Comparison of ENCODE assay signal across 17 cellular contexts in the genomic region with DNA sequence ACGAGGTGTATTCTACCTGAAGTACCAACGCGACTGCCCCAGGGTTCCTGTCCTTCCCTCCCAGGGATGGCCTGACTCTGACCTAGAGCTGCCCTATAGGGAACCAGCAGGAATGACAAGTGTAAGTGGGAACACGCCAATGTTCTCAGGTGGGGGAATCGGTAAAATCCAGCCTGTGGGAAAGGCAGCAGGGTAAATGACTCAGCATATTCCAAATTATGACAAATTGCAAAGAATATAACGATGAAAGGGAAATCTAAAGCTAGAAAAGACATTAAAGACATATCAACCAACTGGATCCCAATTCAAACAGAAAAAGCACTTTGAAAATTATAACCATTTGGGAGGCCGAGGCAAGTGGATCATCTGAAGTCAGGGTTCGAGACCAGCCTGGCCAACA. TPM values are rescaled to one million over a fixed set of nuclear protein-coding genes. Genes with fewer than 3 reads are reported as not detected.
DNase-seq lines count a peak whose midpoint lies in the region; ATAC-seq, FAIRE-seq and TF ChIP-seq lines count a peak whose summit lies in the region.
"Had no signal": no experiment of that assay in that cellular context is flagged by ENCODE, and none has a peak within 500 bp of the region (broad histone marks: within the 10 kb centered on the region; RNA-seq: fewer than 3 reads in every experiment).

No MANE protein-coding gene starts in this region.

- no peaks in the 10 kb centered on the region for H3K36me3 ChIP-seq in GM23338 (ENCODE audit: insufficient read depth)
- no peaks in the 10 kb centered on the region for H3K36me3 ChIP-seq in HUES48 (ENCODE audit: control insufficient read depth, insufficient read depth, low read length)
- H3K36me3 ChIP-seq in K562 (ENCODE audit: control insufficient read depth, insufficient read depth, low read length) = no peaks in the 10 kb centered on the region
- no peaks in the 10 kb centered on the region for H3K36me3 ChIP-seq in osteoblast (ENCODE audit: insufficient read depth, low read length)

- WGBS in K562 (ENCODE audit: insufficient coverage, low coverage, missing lambda C conversion rate) = 70% methylated on average over 7 of the region's 8 CpGs

- no peak for DNase-seq in GM23338 (ENCODE audit: low spot score)
- peak in 1 of 4 experiments; percentile 11 for DNase-seq in K562 (ENCODE audit: extremely low read depth in 1 of 4, low spot score in 3 of 4)
- DNase-seq in osteoblast (ENCODE audit: insufficient read length, low spot score, missing footprints) = peak; percentile 55
- DNase-seq in NCI-H82 treated with DMSO at 0.1 percent for 48 hours (lab: John Stamatoyannopoulos, UW; ENCODE audit: unreplicated experiment) = no peak
- DNase-seq: AML-193; Caco-2; CD8-positive, alpha-beta memory T cell; DND-41; GDM1; GOT3; HCEC 1CT; KG1 had no signal

- H3K4me3 ChIP-seq in GM23338 (no peak overlapping the region), HUES48 (ENCODE audit: low read depth, low read length) (no peak overlapping the region), K562 (no peak overlapping the region), osteoblast (ENCODE audit: insufficient read depth, low read length) (no peak overlapping the region)
- H3K4me3 ChIP-seq: BLaER1 had no signal

- H3K4me2 ChIP-seq in GM23338 (no peak overlapping the region), K562 (ENCODE audit: insufficient read depth, low read length) (no peak overlapping the region), osteoblast (ENCODE audit: insufficient read depth, low read length) (no peak overlapping the region)

- ATAC-seq in GM23338 = 0 out of 3 replicates have a peak, but pooled peaks have one; percentile 39
- no peak for ATAC-seq in K562
- ATAC-seq in GM21381 (IDR thresholded peaks at IDR 0.05; ENCODE audit: unreplicated experiment) = no peak
- no peak for ATAC-seq in GM19324 (IDR thresholded peaks at IDR 0.05; ENCODE audit: low FRiP score, unreplicated experiment)

- no peak for TF ChIP-seq RAD21 in K562 (CRISPR knock-in tag; conservative IDR thresholded peaks at IDR 0.05 in 1 of 2, IDR thresholded peaks at IDR 0.05 in 1 of 2)

- BruUV-seq in K562 (replicated peaks; lab: Mats Ljungman, UMichigan) = no TSS peak

- H3K9ac ChIP-seq in HUES48 (ENCODE audit: low read depth, low read length) (0 out of 2 replicates have a peak overlapping the region, but pooled peaks have one; percentile 8), K562 (ENCODE audit: insufficient read depth in 1 of 2, low read depth in 2 of 2, low read length in 2 of 2) (no peak overlapping the region)
- H3K9ac ChIP-seq: BLaER1 had no signal

- POLR2A ChIA-PET in K562 (lab: Yijun Ruan, JAX) = no interaction called here

- CTCF ChIA-PET in K562 (lab: Yijun Ruan, JAX; ENCODE audit: low intra/inter-chr PET ratio) = no interaction called here

- peaks cover 9% of the 10 kb centered on the region; the same call in 1 of the 3 replicates for H3K36me3 Mint-ChIP-seq in GM23338 (ENCODE audit: low read depth)

- intact Hi-C loops in K562 (cut with micrococcal nuclease) = no loop called here

- no peak overlapping the region for H3K4me3 Mint-ChIP-seq in GM23338
- H3K4me3 Mint-ChIP-seq: CD8-positive, alpha-beta memory T cell had no signal

- H3K9me3 Mint-ChIP-seq in GM23338 = no peaks in the 10 kb centered on the region

- H3K4me1 ChIP-seq in GM23338 (ENCODE audit: insufficient read depth) (peaks cover 17% of the 10 kb centered on the region), HUES48 (ENCODE audit: control insufficient read depth, insufficient read depth, low read length) (peaks cover 21% of the 10 kb centered on the region), K562 (replicated peaks in 1 of 2; ENCODE audit: control insufficient read depth in 2 of 2, insufficient read depth in 2 of 2, low read length in 2 of 2) (no peaks in the 10 kb centered on the region), osteoblast (ENCODE audit: insufficient read depth, low read length) (peaks cover 28% of the 10 kb centered on the region)

- no peaks in the 10 kb centered on the region for H3K9me2 ChIP-seq in GM23338 (ENCODE audit: insufficient read depth)

- in situ Hi-C loops in K562 (cut with MboI) = no loop called here

- no peaks in the 10 kb centered on the region for H3K9me3 ChIP-seq in HUES48 (ENCODE audit: control insufficient read depth, insufficient read depth, low read length)
- H3K9me3 ChIP-seq in K562 (replicated peaks; ENCODE audit: control insufficient read depth, insufficient read depth, low read depth, low read length) = no peaks in the 10 kb centered on the region
- no peaks in the 10 kb centered on the region for H3K9me3 ChIP-seq in osteoblast (ENCODE audit: low read depth, low read length)
- H3K9me3 ChIP-seq: Caco-2 had no signal

- TF ChIP-seq CTCF in GM23338 (conservative IDR thresholded peaks at IDR 0.05; ENCODE audit: low read depth in 2 of 2) (no peak), K562 (IDR thresholded peaks at IDR 0.05 in 2 of 3, conservative IDR thresholded peaks at IDR 0.05 in 1 of 3; ENCODE audit: insufficient read depth in 2 of 3, low read depth in 1 of 3, low read length in 3 of 3) (no peak), osteoblast (IDR thresholded peaks at IDR 0.05; ENCODE audit: extremely low read depth, low read depth, low read length) (no peak)

- no peaks in the 10 kb centered on the region for H3K9me1 ChIP-seq in K562 (ENCODE audit: control insufficient read depth, insufficient read depth, low read length)

- H3K79me2 ChIP-seq in GM23338 (replicated peaks; ENCODE audit: insufficient read depth) = no peaks in the 10 kb centered on the region; the same call in 1 of the 2 replicates
- H3K79me2 ChIP-seq in K562 (ENCODE audit: control insufficient read depth, insufficient read depth, low read length) = no peaks in the 10 kb centered on the region
- H3K79me2 ChIP-seq in osteoblast (ENCODE audit: insufficient read depth, low read length) = peaks cover 4% of the 10 kb centered on the region

- TF ChIP-seq EP300 in K562 (IDR thresholded peaks at IDR 0.05; ENCODE audit: low read length) = no peak

- no peaks in the 10 kb centered on the region for H3K27me3 Mint-ChIP-seq in GM23338 (ENCODE audit: insufficient read depth, low read depth, poor library complexity)
- H3K27me3 Mint-ChIP-seq: CD8-positive, alpha-beta memory T cell had no signal

- no peak overlapping the region for H3K27ac ChIP-seq in GM23338 (ENCODE audit: low read depth)
- no peak overlapping the region for H3K27ac ChIP-seq in HUES48 (ENCODE audit: low read depth, low read length)
- no peak overlapping the region for H3K27ac ChIP-seq in K562 (ENCODE audit: extremely low read depth, low read depth, low read length)
- H3K27ac ChIP-seq in osteoblast (ENCODE audit: low read depth, low read length) = no peak overlapping the region

- H2AFZ ChIP-seq in GM23338 (no peak overlapping the region), K562 (ENCODE audit: low read depth, low read length) (no peak overlapping the region), osteoblast (ENCODE audit: low read length) (no peak overlapping the region)

- H4K20me1 ChIP-seq in GM23338 (replicated peaks; ENCODE audit: insufficient read depth) (no peaks in the 10 kb centered on the region), K562 (replicated peaks; ENCODE audit: control insufficient read depth, insufficient read depth, low read length) (no peaks in the 10 kb centered on the region), osteoblast (ENCODE audit: insufficient read depth, low read length) (no peaks in the 10 kb centered on the region)
- H4K20me1 ChIP-seq: BLaER1 had no signal

- peak overlapping the region; percentile 24; the same call in 1 of the 2 replicates for H3K27ac Mint-ChIP-seq in GM23338

- FAIRE-seq in K562 (lab: Jason Lieb, UNC) = no peak
- FAIRE-seq: HTR-8/SVneo had no signal

- H3F3A ChIP-seq in GM23338 (replicated peaks; ENCODE audit: low read depth) = no peaks in the 10 kb centered on the region

- H3K27me3 ChIP-seq in GM23338 (ENCODE audit: insufficient read depth) (no peaks in the 10 kb centered on the region), HUES48 (ENCODE audit: control insufficient read depth, insufficient read depth, low read length) (no peaks in the 10 kb centered on the region), K562 (ENCODE audit: control insufficient read depth in 2 of 2, insufficient read depth in 2 of 2, low read length in 2 of 2) (no peaks in the 10 kb centered on the region), osteoblast (ENCODE audit: insufficient read depth, low read length) (no peaks in the 10 kb centered on the region)
- H3K27me3 ChIP-seq: BLaER1 had no signal

- TF ChIP-seq POLR2A in K562 (conservative IDR thresholded peaks at IDR 0.05) = no peak

- H3K4me1 Mint-ChIP-seq in GM23338 = peaks cover 6% of the 10 kb centered on the region
- H3K4me1 Mint-ChIP-seq: CD8-positive, alpha-beta memory T cell had no signal

TF ChIP-seq in GM23338, 12 proteins besides CTCF, POLR2A, EP300 and RAD21 (continues in another document):
- no peak for TF ChIP-seq ZNF331 (CRISPR knock-in tag; IDR thresholded peaks at IDR 0.05; ENCODE audit: low read depth)

TF ChIP-seq in K562, 482 proteins besides CTCF, POLR2A, EP300 and RAD21 (continues in another document):
- TF ChIP-seq ARNT (IDR thresholded peaks at IDR 0.05) (no peak), MAFK (IDR thresholded peaks at IDR 0.05; ENCODE audit: low read length) (0 out of 2 replicates have a peak, but pooled peaks have one; percentile 4)

RNA-seq across cellular contexts. Expression of a gene that starts 41.8 kb away (rescaled TPM):
- total RNA-seq in GM23338 (2014; rRNA removed; shearing (Covaris generic)) = 11.1 and 12.8 TPM in 2 replicates
- polyA plus RNA-seq in GM23338 (2016; fragmentation: Nextera tagmentation; extraction: Ambion mirVana) (5.5 and 6.5 TPM in 2 replicates), K562 (2011; rRNA removed) (6.0 and 8.7 TPM in 2 replicates), K562 (2014; fragmentation: Illumina TruSeq; extraction: Trizol) (7.2 and 8.9 TPM in 2 replicates), K562 (2014; fragmentation: Nextera tagmentation; extraction: Ambion mirVana) (1 to 10 TPM in 1 of 2 experiments, under 1 TPM in 1; 1.00 to 1.1 TPM), K562 (2014; rRNA removed) (5.7 and 6.8 TPM in 2 replicates)
- total RNA-seq in K562 (2011; cell fraction: chromatin; rRNA removed; ENCODE audit: low replicate concordance) = 10.0 and 28.8 TPM in 2 replicates
- total RNA-seq in K562 (2011; cell fraction: nucleolus; rRNA removed) = 6.0 and 7.5 TPM in 2 replicates
- 7.9 and 10.0 TPM in 2 replicates for total RNA-seq in K562 (2011; cell fraction: nucleoplasm; rRNA removed)
- total RNA-seq in K562 (2014; rRNA removed) (8.0 and 10.6 TPM in 2 replicates), K562 (2014; rRNA removed; fragmentation: Illumina TruSeq; extraction: Trizol) (8.5 and 8.9 TPM in 2 replicates), K562 (2015; rRNA removed; fragmentation: Illumina TruSeq; extraction: Trizol) (9.0 and 9.1 TPM in 2 replicates), K562 (2021) (7.2 and 7.4 TPM in 2 replicates), osteoblast (9.0 and 12.1 TPM in 2 replicates)
- 3.4 and 3.9 TPM in 2 replicates for polyA plus RNA-seq in K562 (2011; cell fraction: cytosol; rRNA removed)
- 5.5 and 6.2 TPM in 2 replicates for polyA plus RNA-seq in K562 (2011; cell fraction: nucleus; rRNA removed)
- polyA plus RNA-seq in K562 (2012) = 5.0 and 5.1 TPM in 2 replicates
- 15.8 and 16.1 TPM in 2 replicates for polyA minus RNA-seq in K562 (2011; rRNA and poly(A)+ RNA removed)
- polyA minus RNA-seq in K562 (2011; cell fraction: cytosol; rRNA and poly(A)+ RNA removed) = 6.1 and 6.5 TPM in 2 replicates
- polyA minus RNA-seq in K562 (2011; cell fraction: nucleus; rRNA and poly(A)+ RNA removed) = 9.4 and 16.0 TPM in 2 replicates
